8 cellular contexts compared by ENCODE assay signal in genomic region chr15:77419836-77420609, GRCh38. TPM values are rescaled to one million over a fixed set of nuclear protein-coding genes. Genes with fewer than 3 reads are reported as not detected.
DNase-seq lines count a peak whose midpoint lies in the region; ATAC-seq lines count a peak whose summit lies in the region.

PEAK1 (minus strand) TSS chr15:77420104; CDS start chr15:77181926, 238,178 bp downstream.

- no peaks in the 10 kb centered on the region for H3K36me3 Mint-ChIP-seq in IgD-negative memory B cell

- no peaks in the 10 kb centered on the region for H3K27me3 Mint-ChIP-seq in IgD-negative memory B cell

- H3K27me3 ChIP-seq in mononuclear cell (ENCODE audit: insufficient read depth, low read length) = no peaks in the 10 kb centered on the region

- H3K4me1 Mint-ChIP-seq in IgD-negative memory B cell = peaks cover 28 to 46% (median 36%) of the 10 kb centered on the region in 3 donors

- H3K4me3 Mint-ChIP-seq in IgD-negative memory B cell = peak within 1 kb of the TSS; percentile 95 to 100 (median 99)

- no peaks in the 10 kb centered on the region for H3K9me3 Mint-ChIP-seq in IgD-negative memory B cell

- peak; percentile 89 for ATAC-seq in GM21529 (IDR thresholded peaks at IDR 0.05; ENCODE audit: unreplicated experiment)

- DNase-seq in DMS114 treated with DMSO at 0.1 percent for 48 hours (lab: John Stamatoyannopoulos, UW; ENCODE audit: unreplicated experiment) (peak; percentile 98), OCI-M1 (lab: John Stamatoyannopoulos, UW) (peak; percentile 98), activated T-cell treated with anti-CD3 and anti-CD28 coated beads for 24 hours (ENCODE audit: low read depth) (peak; percentile 99), epidermal melanocyte (ENCODE audit: insufficient read length, low spot score) (peak; percentile 81)
- peak; percentile 99 for DNase-seq in stimulated activated CD8-positive, alpha-beta memory T cell treated with anti-CD3 and anti-CD28 coated beads, Interleukin-2, amount 100 ng/mL, for 48 hours (ENCODE audit: low read depth in 2 of 2)

- no peaks in the 10 kb centered on the region for H3K9me3 ChIP-seq in mononuclear cell (ENCODE audit: low read depth, low read length)

- peaks cover 33% of the 10 kb centered on the region for H3K4me1 ChIP-seq in mononuclear cell (ENCODE audit: insufficient read depth, low read length)

- peak within 1 kb of the TSS; percentile 94 for H3K4me3 ChIP-seq in mononuclear cell (ENCODE audit: low read length)

- H3K27ac Mint-ChIP-seq in IgD-negative memory B cell = peak within 1 kb of the TSS; percentile 97 to 99 (median 98)

RNA-seq across cellular contexts. Expression of gene PEAK1, which starts in this region (rescaled TPM):
- 5.8 TPM for polyA plus RNA-seq in IgD-negative memory B cell
- 10.8 TPM for total RNA-seq in mononuclear cell

Comparison
In these comparisons a context has a peak if more than half of its experiments do, and no peak if none do; other contexts are left out.
1. Peak in every context shown above with its lines: DNase-seq, ATAC-seq and H3K4me3 ChIP-seq.